25 cellular contexts compared by ENCODE assay signal in the genomic region with DNA sequence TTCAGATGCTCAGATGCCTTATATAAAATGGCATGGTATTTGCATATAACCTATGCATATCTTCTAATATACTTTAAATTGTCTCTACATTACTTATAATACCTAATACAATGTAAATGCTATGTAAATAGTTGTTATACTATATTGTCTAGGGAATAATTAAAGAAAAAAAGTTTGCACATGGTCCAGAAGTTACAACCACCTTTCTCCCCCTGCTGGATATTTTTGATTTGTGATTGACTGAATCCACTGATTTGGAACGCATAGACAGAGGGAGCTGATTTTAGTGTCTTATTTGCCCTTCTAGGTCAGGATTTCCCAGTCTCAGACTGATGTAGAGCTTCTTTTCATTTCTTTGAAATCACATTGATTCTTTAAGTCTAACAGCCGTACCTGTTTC. TPM values are rescaled to one million over a fixed set of nuclear protein-coding genes. Genes with fewer than 3 reads are reported as not detected.
A peak's percentile ranks its signal among the peaks of the same experiment; 100 is the strongest.
DNase-seq lines count a peak whose midpoint lies in the region; ATAC-seq and TF ChIP-seq lines count a peak whose summit lies in the region.
"Had no signal": no experiment of that assay in that cellular context is flagged by ENCODE, and none has a peak within 500 bp of the region (broad histone marks: within the 10 kb centered on the region; RNA-seq: fewer than 3 reads in every experiment).

No MANE protein-coding gene starts in this region.

- no peak overlapping the region for H2AFZ ChIP-seq in KMS-11 (ENCODE audit: low read depth)

- H3K9me3 Mint-ChIP-seq in natural killer cell (no peaks in the 10 kb centered on the region), osteocyte (ENCODE audit: unreplicated experiment) (no peaks in the 10 kb centered on the region)
- H3K9me3 Mint-ChIP-seq in natural killer cell treated with Interleukin-12 subunit alpha and Interleukin-12 subunit beta and Interleukin-15 and Interleukin-18, amount 100 ng/mL, for 72 hours = no peaks in the 10 kb centered on the region
- no peaks in the 10 kb centered on the region for H3K9me3 Mint-ChIP-seq in stimulated activated memory B cell treated with anti-CD40 and anti-IgM and Interleukin-4, amounts not matched to agents 10 μg/mL and 1 μg/mL and 100 μg/mL, for 72 hours
- H3K9me3 Mint-ChIP-seq in activated T-helper 17 cell treated with anti-CD3 and anti-CD28 coated beads, Interleukin-2, amount 50 U/mL, for 72 hours = no peaks in the 10 kb centered on the region
- H3K9me3 Mint-ChIP-seq: activated T-helper 2 cell treated with anti-CD3 and anti-CD28 coated beads, Interferon-gamma antibody, Interleukin-2, Interleukin-4, amounts not matched to agents 10 μg/mL and 5 μg/mL and 100 μg/mL, durations not matched to agents 14 hours and 24 hours and 36 hours had no signal

- no peak overlapping the region for H3K27ac ChIP-seq in KMS-11
- H3K27ac ChIP-seq: BLaER1 treated with 17β-estradiol and CSF1 and Interleukin-3, amounts not matched to agents 10 nM and 100 nM; HL-60; prostate gland; tibial nerve had no signal

- H3K4me3 ChIP-seq in KMS-11 (IDR thresholded peaks at IDR 0.05; ENCODE audit: insufficient read depth, low read depth, low read length) = no peak overlapping the region
- H3K4me3 ChIP-seq in choroid plexus epithelial cell (ENCODE audit: low read depth, low read length) = no peak overlapping the region
- H3K4me3 ChIP-seq: BLaER1 treated with 17β-estradiol and CSF1 and Interleukin-3, amounts not matched to agents 10 nM and 100 nM; prostate gland; tibial nerve had no signal

- no peaks in the 10 kb centered on the region for H3K79me2 ChIP-seq in KMS-11 (ENCODE audit: insufficient read depth, low read depth)

- H3K4me1 Mint-ChIP-seq in natural killer cell = peaks cover 32 to 41% of the 10 kb centered on the region in 2 donors
- peaks cover 29 to 41% of the 10 kb centered on the region in 2 donors for H3K4me1 Mint-ChIP-seq in natural killer cell treated with Interleukin-12 subunit alpha and Interleukin-12 subunit beta and Interleukin-15 and Interleukin-18, amount 100 ng/mL, for 72 hours (ENCODE audit: low read depth in 2 of 2)
- H3K4me1 Mint-ChIP-seq in stimulated activated memory B cell treated with anti-CD40 and anti-IgM and Interleukin-4, amounts not matched to agents 10 μg/mL and 1 μg/mL and 100 μg/mL, for 72 hours = peaks cover 68% of the 10 kb centered on the region
- peaks cover 48% of the 10 kb centered on the region for H3K4me1 Mint-ChIP-seq in activated T-helper 17 cell treated with anti-CD3 and anti-CD28 coated beads, Interleukin-2, amount 50 U/mL, for 72 hours
- peaks cover 2% of the 10 kb centered on the region for H3K4me1 Mint-ChIP-seq in osteocyte (ENCODE audit: unreplicated experiment)

- H3K4me3 Mint-ChIP-seq in natural killer cell (no peak overlapping the region), osteocyte (ENCODE audit: unreplicated experiment) (no peak overlapping the region)
- H3K4me3 Mint-ChIP-seq in natural killer cell treated with Interleukin-12 subunit alpha and Interleukin-12 subunit beta and Interleukin-15 and Interleukin-18, amount 100 ng/mL, for 72 hours = no peak overlapping the region
- no peak overlapping the region for H3K4me3 Mint-ChIP-seq in stimulated activated memory B cell treated with anti-CD40 and anti-IgM and Interleukin-4, amounts not matched to agents 10 μg/mL and 1 μg/mL and 100 μg/mL, for 72 hours
- H3K4me3 Mint-ChIP-seq in activated T-helper 17 cell treated with anti-CD3 and anti-CD28 coated beads, Interleukin-2, amount 50 U/mL, for 72 hours = no peak overlapping the region
- H3K4me3 Mint-ChIP-seq: activated naive CD8-positive, alpha-beta T cell had no signal

- H4K20me1 ChIP-seq in KMS-11 (ENCODE audit: insufficient read depth) = no peaks in the 10 kb centered on the region
- H4K20me1 ChIP-seq: BLaER1 treated with 17β-estradiol and CSF1 and Interleukin-3, amounts not matched to agents 10 nM and 100 nM had no signal

- H3K27me3 ChIP-seq in KMS-11 (ENCODE audit: insufficient read depth, low read depth) = no peaks in the 10 kb centered on the region
- H3K27me3 ChIP-seq: tibial nerve had no signal

- H3K36me3 ChIP-seq in KMS-11 (ENCODE audit: insufficient read depth) = no peaks in the 10 kb centered on the region; the same call in 1 of the 2 replicates
- H3K36me3 ChIP-seq: BLaER1 treated with 17β-estradiol and CSF1 and Interleukin-3, amounts not matched to agents 10 nM and 100 nM; prostate gland; tibial nerve had no signal

- H3K27ac Mint-ChIP-seq in natural killer cell (no peak overlapping the region), osteocyte (ENCODE audit: unreplicated experiment) (no peak overlapping the region)
- H3K27ac Mint-ChIP-seq in natural killer cell treated with Interleukin-12 subunit alpha and Interleukin-12 subunit beta and Interleukin-15 and Interleukin-18, amount 100 ng/mL, for 72 hours = no peak overlapping the region
- H3K27ac Mint-ChIP-seq in stimulated activated memory B cell treated with anti-CD40 and anti-IgM and Interleukin-4, amounts not matched to agents 10 μg/mL and 1 μg/mL and 100 μg/mL, for 72 hours = peak overlapping the region; percentile 8
- H3K27ac Mint-ChIP-seq in activated T-helper 17 cell treated with anti-CD3 and anti-CD28 coated beads, Interleukin-2, amount 50 U/mL, for 72 hours = no peak overlapping the region
- H3K27ac Mint-ChIP-seq: activated T-helper 2 cell treated with anti-CD3 and anti-CD28 coated beads, Interferon-gamma antibody, Interleukin-2, Interleukin-4, amounts not matched to agents 10 μg/mL and 5 μg/mL and 100 μg/mL, durations not matched to agents 14 hours and 24 hours and 36 hours had no signal

- no peak overlapping the region for H3K4me2 ChIP-seq in KMS-11
- H3K4me2 ChIP-seq: BLaER1 treated with 17β-estradiol and CSF1 and Interleukin-3, amounts not matched to agents 10 nM and 100 nM had no signal

- TF ChIP-seq CTCF in natural killer cell (IDR thresholded peaks at IDR 0.05) (peak; percentile 8), KMS-11 (conservative IDR thresholded peaks at IDR 0.05; ENCODE audit: low read depth, low read length) (0 out of 2 replicates have a peak, but pooled peaks have one; percentile 29), choroid plexus epithelial cell (conservative IDR thresholded peaks at IDR 0.05; ENCODE audit: low read depth, low read length) (peak; percentile 16), osteocyte (IDR thresholded peaks at IDR 0.05) (no peak)

- H3K9ac ChIP-seq in KMS-11 = no peak overlapping the region
- H3K9ac ChIP-seq: BLaER1 treated with 17β-estradiol and CSF1 and Interleukin-3, amounts not matched to agents 10 nM and 100 nM had no signal

- no peaks in the 10 kb centered on the region for H3K36me3 Mint-ChIP-seq in natural killer cell
- H3K36me3 Mint-ChIP-seq in natural killer cell treated with Interleukin-12 subunit alpha and Interleukin-12 subunit beta and Interleukin-15 and Interleukin-18, amount 100 ng/mL, for 72 hours = peaks cover 25% of the 10 kb centered on the region
- H3K36me3 Mint-ChIP-seq in stimulated activated memory B cell treated with anti-CD40 and anti-IgM and Interleukin-4, amounts not matched to agents 10 μg/mL and 1 μg/mL and 100 μg/mL, for 72 hours = peaks cover 57% of the 10 kb centered on the region
- peaks cover 72% of the 10 kb centered on the region for H3K36me3 Mint-ChIP-seq in activated T-helper 17 cell treated with anti-CD3 and anti-CD28 coated beads, Interleukin-2, amount 50 U/mL, for 72 hours (ENCODE audit: low read depth)
- H3K36me3 Mint-ChIP-seq in osteocyte (ENCODE audit: unreplicated experiment) = peaks cover 4% of the 10 kb centered on the region

- H3K4me1 ChIP-seq in KMS-11 (ENCODE audit: low read depth, poor library complexity, severe bottlenecking) = peaks cover 25% of the 10 kb centered on the region
- H3K4me1 ChIP-seq: Caco-2, prostate gland had no signal

- DNase-seq in natural killer cell = no peak
- DNase-seq in natural killer cell treated with Interleukin-12 subunit alpha and Interleukin-12 subunit beta and Interleukin-15 and Interleukin-18, amount 100 ng/mL, for 72 hours (ENCODE audit: low spot score) = no peak
- DNase-seq in choroid plexus epithelial cell (ENCODE audit: low read depth) = no peak
- no peak for DNase-seq in activated effector memory CD4-positive, alpha-beta T cell treated with anti-CD3 and anti-CD28 coated beads, Interleukin-2, amount 50 U/mL, for 16 hours
- no peak for DNase-seq in osteocyte (ENCODE audit: extremely low spot score, unreplicated experiment)
- DNase-seq: activated CD4-positive, alpha-beta T cell treated with anti-CD3 and anti-CD28 coated beads for 48 hours; Caco-2; DMS79; GF-D8; mesendoderm; NCI-H146; SHP77 treated with DMSO at 0.1 percent for 48 hours; stimulated activated CD4-positive, alpha-beta T cell treated with anti-CD3 and anti-CD28 coated beads, Interleukin-4, amount 100 ng/mL, for 1 hour; T1000 had no signal

- H3K27me3 Mint-ChIP-seq in natural killer cell (ENCODE audit: low read depth in 2 of 2) (no peaks in the 10 kb centered on the region), osteocyte (ENCODE audit: unreplicated experiment) (no peaks in the 10 kb centered on the region)
- H3K27me3 Mint-ChIP-seq in natural killer cell treated with Interleukin-12 subunit alpha and Interleukin-12 subunit beta and Interleukin-15 and Interleukin-18, amount 100 ng/mL, for 72 hours = no peaks in the 10 kb centered on the region
- H3K27me3 Mint-ChIP-seq in stimulated activated memory B cell treated with anti-CD40 and anti-IgM and Interleukin-4, amounts not matched to agents 10 μg/mL and 1 μg/mL and 100 μg/mL, for 72 hours = no peaks in the 10 kb centered on the region
- no peaks in the 10 kb centered on the region for H3K27me3 Mint-ChIP-seq in activated T-helper 17 cell treated with anti-CD3 and anti-CD28 coated beads, Interleukin-2, amount 50 U/mL, for 72 hours
- H3K27me3 Mint-ChIP-seq: activated naive CD8-positive, alpha-beta T cell had no signal

- no peak for ATAC-seq in natural killer cell
- no peak for ATAC-seq in natural killer cell treated with Interleukin-12 subunit alpha and Interleukin-12 subunit beta and Interleukin-15 and Interleukin-18, amount 100 ng/mL, for 72 hours
- no peak for ATAC-seq in stimulated activated memory B cell treated with anti-CD40 and anti-IgM and Interleukin-4, amounts not matched to agents 10 μg/mL and 1 μg/mL and 100 μg/mL, for 72 hours
- ATAC-seq in activated T-helper 17 cell treated with anti-CD3 and anti-CD28 coated beads, Interleukin-2, amount 50 U/mL, for 72 hours (replicated peaks) = no peak
- ATAC-seq: left lobe of liver, Panc1 had no signal

- intact Hi-C loops in natural killer cell (cut with micrococcal nuclease) = no loop called here

RNA-seq across cellular contexts. Expression of gene MDFIC, which starts 31.8 kb away (rescaled TPM):
- total RNA-seq in natural killer cell (10 to 100 TPM; 19.1 to 24.0 (median 21.8) TPM), osteocyte (14.0 and 18.5 TPM in 2 replicates)
- total RNA-seq in natural killer cell treated with Interleukin-12 subunit alpha and Interleukin-12 subunit beta and Interleukin-15 and Interleukin-18, amount 100 ng/mL, for 72 hours = 100 to 1,000 TPM in 1 of 2 donors, 10 to 100 TPM in 1; 67.0 to 109 TPM
- total RNA-seq in activated T-helper 17 cell treated with anti-CD3 and anti-CD28 coated beads, Interleukin-2, amount 50 U/mL, for 72 hours = 10 to 100 TPM; 64.1 to 97.3 TPM
